8 cellular contexts compared by ENCODE assay signal in the genomic region with DNA sequence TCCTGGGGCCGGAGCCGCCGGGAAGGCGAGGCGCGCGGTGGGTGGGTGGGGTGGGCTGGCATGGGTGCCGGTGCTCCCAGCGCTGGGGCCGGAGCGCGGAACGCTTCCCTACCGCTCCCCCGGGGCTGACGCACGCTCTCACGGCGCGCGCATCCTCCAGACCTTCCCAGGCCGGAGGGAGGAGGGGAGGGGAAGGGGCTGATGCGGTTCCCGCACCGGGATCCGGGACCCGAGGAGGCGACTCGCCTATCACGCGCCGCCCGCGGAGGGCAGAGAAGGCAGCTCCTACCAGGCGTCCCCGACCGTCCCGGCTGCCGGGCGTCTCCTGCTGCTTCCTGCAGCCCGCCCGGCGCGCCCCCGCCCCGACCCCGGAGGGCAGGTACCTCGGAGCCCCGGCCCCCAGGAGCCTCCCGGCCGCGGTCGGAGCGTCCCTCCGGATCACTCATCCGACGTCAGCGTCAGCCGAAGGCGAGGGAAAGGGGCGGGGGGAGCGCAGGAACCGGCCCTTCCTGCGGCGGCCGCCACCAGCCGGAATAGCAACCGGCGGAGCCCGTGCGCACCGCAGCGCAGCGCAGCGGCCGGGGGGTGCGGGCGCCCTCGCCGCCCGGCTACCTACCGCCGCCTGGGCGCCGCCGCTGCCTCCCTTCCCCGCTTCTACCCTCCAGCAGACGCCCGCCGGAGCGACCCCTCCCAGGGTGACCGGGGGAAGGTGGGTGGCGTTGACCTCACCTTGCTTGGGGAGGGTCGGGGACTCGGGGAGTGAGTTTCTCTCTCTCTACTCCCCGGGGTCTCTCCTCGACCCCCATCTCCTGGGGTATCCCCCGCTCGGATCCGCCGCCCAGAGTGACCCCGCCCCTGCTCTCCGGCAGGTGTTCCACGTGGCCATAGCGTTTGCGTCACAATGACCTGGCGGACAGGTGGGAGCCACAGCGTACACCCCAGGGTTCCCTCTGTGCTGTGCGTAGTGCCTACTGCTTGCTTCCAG. TPM values are rescaled to one million over a fixed set of nuclear protein-coding genes. Genes with fewer than 3 reads are reported as not detected.
DNase-seq lines count a peak whose midpoint lies in the region; ATAC-seq and TF ChIP-seq lines count a peak whose summit lies in the region.

A gene (minus strand): TSS at position 457 of the 985 bp plus-strand sequence. CDS start 26,241 bp downstream, outside the sequence.

- no peak for TF ChIP-seq CTCF in fibroblast of villous mesenchyme (IDR thresholded peaks at IDR 0.05; ENCODE audit: insufficient read depth, low read depth, low read length)
- TF ChIP-seq CTCF in upper lobe of right lung (IDR thresholded peaks at IDR 0.05), result no peak

- intact Hi-C loops in naive thymus-derived CD4-positive, alpha-beta T cell (cut with micrococcal nuclease), result no loop called here
- intact Hi-C loops in upper lobe of right lung (cut with DNase I), result no loop called here

- H3K27me3 ChIP-seq in naive thymus-derived CD4-positive, alpha-beta T cell (ENCODE audit: control insufficient read depth in 2 of 2, insufficient read depth in 2 of 2, low read length in 2 of 2), result peaks cover 0 to 4% of the 10 kb centered on the region in 2 donors
- H3K27me3 ChIP-seq in upper lobe of right lung, result no peaks in the 10 kb centered on the region

- H3K4me3 ChIP-seq in fibroblast of villous mesenchyme (ENCODE audit: low read depth, low read length) (peak within 1 kb of the TSS; percentile 46), upper lobe of right lung (peak within 1 kb of the TSS; percentile 67)
- no peak within 1 kb of the TSS for H3K4me3 ChIP-seq in naive thymus-derived CD4-positive, alpha-beta T cell (ENCODE audit: low read length)

- H3K27ac Mint-ChIP-seq in activated T-cell treated with anti-CD3 and anti-CD28 coated beads, Interleukin-2, amount 50 U/mL, for 24 hours, result no peak within 1 kb of the TSS
- H3K27ac Mint-ChIP-seq in naive thymus-derived CD4-positive, alpha-beta T cell, result no peak within 1 kb of the TSS

- H3K27me3 Mint-ChIP-seq in activated T-cell treated with anti-CD3 and anti-CD28 coated beads, Interleukin-2, amount 50 U/mL, for 24 hours, result peaks cover 63% of the 10 kb centered on the region
- H3K27me3 Mint-ChIP-seq in naive thymus-derived CD4-positive, alpha-beta T cell, result peaks cover 52 to 75% (median 56%) of the 10 kb centered on the region in 5 donors

- H3K4me1 Mint-ChIP-seq in activated T-cell treated with anti-CD3 and anti-CD28 coated beads, Interleukin-2, amount 50 U/mL, for 24 hours (ENCODE audit: low read depth), result peaks cover 6% of the 10 kb centered on the region
- peaks cover 4 to 17% (median 10%) of the 10 kb centered on the region in 7 donors for H3K4me1 Mint-ChIP-seq in naive thymus-derived CD4-positive, alpha-beta T cell

- no peaks in the 10 kb centered on the region for H3K36me3 Mint-ChIP-seq in activated T-cell treated with anti-CD3 and anti-CD28 coated beads, Interleukin-2, amount 50 U/mL, for 24 hours (ENCODE audit: low read depth)
- H3K36me3 Mint-ChIP-seq in naive thymus-derived CD4-positive, alpha-beta T cell, result no peaks in the 10 kb centered on the region

- DNase-seq in activated CD8-positive, alpha-beta memory T cell treated with anti-CD3 and anti-CD28 coated beads for 24 hours, result peak; percentile 65
- no peak for DNase-seq in activated CD8-positive, alpha-beta memory T cell treated with anti-CD3 and anti-CD28 coated beads, Interleukin-2, amount 50 U/mL, for 4 hours
- DNase-seq in NCI-H2196 treated with DMSO at 0.1 percent for 48 hours (lab: John Stamatoyannopoulos, UW; ENCODE audit: unreplicated experiment), result peak; percentile 77
- DNase-seq in activated T-cell treated with anti-CD3 and anti-CD28 coated beads, Interleukin-2, amount 50 U/mL, for 24 hours, result peak; percentile 47
- DNase-seq in fibroblast of villous mesenchyme (ENCODE audit: low read depth), result no peak
- peak in 3 of 9 donors; percentile 8 to 36 (median 13) for DNase-seq in naive thymus-derived CD4-positive, alpha-beta T cell
- peak; percentile 90 for DNase-seq in upper lobe of right lung

- peak; percentile 61 for ATAC-seq in HG02884 (IDR thresholded peaks at IDR 0.05; ENCODE audit: unreplicated experiment)
- ATAC-seq in naive thymus-derived CD4-positive, alpha-beta T cell, result peak; percentile 56
- ATAC-seq in upper lobe of right lung, result peak; percentile 93

- no peaks in the 10 kb centered on the region for H3K36me3 ChIP-seq in naive thymus-derived CD4-positive, alpha-beta T cell (ENCODE audit: control insufficient read depth in 2 of 3, insufficient read depth in 3 of 3, low read length in 3 of 3)
- H3K36me3 ChIP-seq in upper lobe of right lung, result no peaks in the 10 kb centered on the region

- POLR2A ChIA-PET in naive thymus-derived CD4-positive, alpha-beta T cell (lab: Charles Lee), result interaction anchor here (0.8 kb wide), 1 partner anchor 10 kb away, joined by 4 read pairs; no protein-coding TSS in a partner anchor

- CTCF ChIA-PET in naive thymus-derived CD4-positive, alpha-beta T cell (lab: Charles Lee), result no interaction called here

- no peak within 1 kb of the TSS for H3K27ac ChIP-seq in naive thymus-derived CD4-positive, alpha-beta T cell (ENCODE audit: low read depth, low read length)
- H3K27ac ChIP-seq in upper lobe of right lung, result peak within 1 kb of the TSS; percentile 87

- H3K9me3 Mint-ChIP-seq in activated T-cell treated with anti-CD3 and anti-CD28 coated beads, Interleukin-2, amount 50 U/mL, for 24 hours, result no peaks in the 10 kb centered on the region
- H3K9me3 Mint-ChIP-seq in naive thymus-derived CD4-positive, alpha-beta T cell, result peaks cover 0 to 5% (median 0%) of the 10 kb centered on the region in 11 donors

- peak within 1 kb of the TSS; percentile 76 for H3K4me3 Mint-ChIP-seq in activated T-cell treated with anti-CD3 and anti-CD28 coated beads, Interleukin-2, amount 50 U/mL, for 24 hours
- peak within 1 kb of the TSS; percentile 45 to 82 (median 72) for H3K4me3 Mint-ChIP-seq in naive thymus-derived CD4-positive, alpha-beta T cell

- no peaks in the 10 kb centered on the region for H3K9me3 ChIP-seq in naive thymus-derived CD4-positive, alpha-beta T cell (ENCODE audit: control insufficient read depth in 2 of 3, low read length in 3 of 3)
- H3K9me3 ChIP-seq in upper lobe of right lung, result no peaks in the 10 kb centered on the region

- peaks cover 0 to 5% of the 10 kb centered on the region in 2 donors for H3K4me1 ChIP-seq in naive thymus-derived CD4-positive, alpha-beta T cell (ENCODE audit: control insufficient read depth in 2 of 2, insufficient read depth in 2 of 2, low read length in 2 of 2)
- H3K4me1 ChIP-seq in upper lobe of right lung, result no peaks in the 10 kb centered on the region

RNA-seq across cellular contexts. Expression of the gene that starts here (rescaled TPM):
- total RNA-seq in fibroblast of villous mesenchyme (1.9 and 4.3 TPM in 2 replicates), upper lobe of right lung (27.0 TPM)
- total RNA-seq in naive thymus-derived CD4-positive, alpha-beta T cell, result 1 to 10 TPM in 3 of 5 experiments, under 1 TPM in 1, not detected in 1; 0.92 to 5.8 (median 3.4) TPM
- polyA plus RNA-seq in naive thymus-derived CD4-positive, alpha-beta T cell, result under 1 TPM; 0.46 to 0.75 TPM

Comparison
In these comparisons a context has a peak if more than half of its experiments do, and no peak if none do; other contexts are left out.
1. DNase-seq: peak in activated CD8-positive, alpha-beta memory T cell treated with anti-CD3 and anti-CD28 coated beads for 24 hours (single experiment), NCI-H2196 treated with DMSO at 0.1 percent for 48 hours (single experiment), activated T-cell treated with anti-CD3 and anti-CD28 coated beads, Interleukin-2, amount 50 U/mL, for 24 hours (single experiment) and upper lobe of right lung (single experiment); none in activated CD8-positive, alpha-beta memory T cell treated with anti-CD3 and anti-CD28 coated beads, Interleukin-2, amount 50 U/mL, for 4 hours (single experiment) and fibroblast of villous mesenchyme (single experiment).
2. Peak in every context shown above with its lines, with median percentiles within 50 percentile points of each other: ATAC-seq.